Comparison of ENCODE assay signal across 18 cellular contexts in the genomic region with DNA sequence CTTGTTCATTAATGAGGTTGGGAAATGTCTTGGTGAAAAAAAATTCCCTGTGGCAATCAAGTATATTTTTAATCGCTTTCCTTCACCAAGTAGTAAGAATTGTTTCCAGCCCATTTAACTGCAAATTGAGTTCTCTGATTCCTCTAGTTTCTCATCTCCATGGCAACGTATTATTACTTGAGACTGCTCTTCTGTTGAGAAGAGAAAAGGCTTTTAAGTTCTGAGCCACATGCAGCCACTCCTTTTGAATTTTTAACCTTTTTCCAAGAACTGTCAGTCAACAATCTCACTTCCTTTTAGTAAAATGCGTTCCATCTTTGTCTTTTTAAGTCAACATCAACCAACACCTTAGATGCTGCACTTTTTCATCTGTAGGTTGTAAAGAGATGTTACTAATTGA.
A peak's percentile ranks its signal among the peaks of the same experiment; 100 is the strongest.
DNase-seq lines count a peak whose midpoint lies in the region; TF ChIP-seq lines count a peak whose summit lies in the region.
"Had no signal": no experiment of that assay in that cellular context is flagged by ENCODE, and none has a peak within 500 bp of the region (broad histone marks: within the 10 kb centered on the region; RNA-seq: fewer than 3 reads in every experiment).

No MANE protein-coding gene starts in this region.

- no peak overlapping the region for H3K27ac ChIP-seq in Karpas-422 (ENCODE audit: low read length)
- no peak overlapping the region for H3K27ac ChIP-seq in uterus
- H3K27ac ChIP-seq: BLaER1 treated with 17β-estradiol and CSF1 and Interleukin-3, amounts not matched to agents 10 nM and 100 nM; esophagus muscularis mucosa; GM23248; prostate gland; thyroid gland had no signal

- no peaks in the 10 kb centered on the region for H4K20me1 ChIP-seq in Karpas-422 (ENCODE audit: insufficient read depth, low read depth, low read length)
- H4K20me1 ChIP-seq: BLaER1 treated with 17β-estradiol and CSF1 and Interleukin-3, amounts not matched to agents 10 nM and 100 nM had no signal

- no peak overlapping the region for H3K9ac ChIP-seq in Karpas-422 (ENCODE audit: low read length)
- H3K9ac ChIP-seq: BLaER1 treated with 17β-estradiol and CSF1 and Interleukin-3, amounts not matched to agents 10 nM and 100 nM; GM23248 had no signal

- H3K36me3 ChIP-seq in Karpas-422 (ENCODE audit: insufficient read depth, low read length), result no peaks in the 10 kb centered on the region
- H3K36me3 ChIP-seq in uterus, result no peaks in the 10 kb centered on the region
- H3K36me3 ChIP-seq: prostate gland had no signal

- no peaks in the 10 kb centered on the region for H3K9me3 ChIP-seq in Karpas-422 (ENCODE audit: low read length)
- H3K9me3 ChIP-seq in uterus, result peaks cover 0 to 7% of the 10 kb centered on the region in 2 donors
- H3K9me3 ChIP-seq: prostate gland, thyroid gland had no signal

- no peak overlapping the region for H3K4me2 ChIP-seq in Karpas-422 (ENCODE audit: low read depth, low read length, poor library complexity, severe bottlenecking)
- H3K4me2 ChIP-seq: BLaER1 treated with 17β-estradiol and CSF1 and Interleukin-3, amounts not matched to agents 10 nM and 100 nM had no signal

- H3K9me2 ChIP-seq in Karpas-422 (replicated peaks; ENCODE audit: insufficient read depth, low read length), result no peaks in the 10 kb centered on the region

- H3K4me3 ChIP-seq in Karpas-422 (ENCODE audit: low read length) (no peak overlapping the region), uterus (no peak overlapping the region)
- H3K4me3 ChIP-seq: BLaER1 treated with 17β-estradiol and CSF1 and Interleukin-3, amounts not matched to agents 10 nM and 100 nM; esophagus muscularis mucosa; GM23248; lung; prostate gland; thyroid gland had no signal

- intact Hi-C loops in uterus (cut with DNase I; ENCODE audit: low total_unique reads), result no loop called here

- CTCF ChIA-PET in HEK293T (lab: Yijun Ruan, JAX), result no interaction called here

- TF ChIP-seq CTCF in uterus (IDR thresholded peaks at IDR 0.05), result no peak

- H3K27me3 ChIP-seq in Karpas-422 (ENCODE audit: low read length) (no peaks in the 10 kb centered on the region), uterus (no peaks in the 10 kb centered on the region)
- H3K27me3 ChIP-seq: BLaER1 treated with 17β-estradiol and CSF1 and Interleukin-3, amounts not matched to agents 10 nM and 100 nM; esophagus muscularis mucosa; thyroid gland had no signal

- H3K79me2 ChIP-seq in Karpas-422 (ENCODE audit: low read length), result no peaks in the 10 kb centered on the region

- POLR2A ChIA-PET in HEK293T (lab: Yijun Ruan, JAX), result no interaction called here

- no peak overlapping the region for H2AFZ ChIP-seq in Karpas-422 (ENCODE audit: low read length)
- H2AFZ ChIP-seq: GM23248 had no signal

- no peak for TF ChIP-seq POLR2A in uterus (IDR thresholded peaks at IDR 0.05)

- H3K4me1 ChIP-seq in Karpas-422 (ENCODE audit: low read length) (no peaks in the 10 kb centered on the region), uterus (no peaks in the 10 kb centered on the region)
- H3K4me1 ChIP-seq: BLaER1 treated with 17β-estradiol and CSF1 and Interleukin-3, amounts not matched to agents 10 nM and 100 nM; prostate gland; thyroid gland had no signal

- DNase-seq in HEK293T (ENCODE audit: extremely low spot score) (no peak), NCI-H69 (lab: John Stamatoyannopoulos, UW) (peak; percentile 46), globus pallidus (ENCODE audit: low spot score) (peak; percentile 40), renal cortical epithelial cell (ENCODE audit: low read depth) (peak; percentile 93), GOT3 (lab: John Stamatoyannopoulos, UW) (no peak), Karpas-422 (no peak), uterus (no peak)
- DNase-seq: glutamatergic neuron, GM23248, naive B cell, NCI-H1417 treated with DMSO at 0.1 percent for 48 hours, NCI-H345, SHP77 treated with DMSO at 0.1 percent for 48 hours, thyroid gland had no signal

TF ChIP-seq in HEK293T, 16 proteins besides CTCF, POLR2A, EP300 and RAD21:
- TF ChIP-seq, protein P1, sequence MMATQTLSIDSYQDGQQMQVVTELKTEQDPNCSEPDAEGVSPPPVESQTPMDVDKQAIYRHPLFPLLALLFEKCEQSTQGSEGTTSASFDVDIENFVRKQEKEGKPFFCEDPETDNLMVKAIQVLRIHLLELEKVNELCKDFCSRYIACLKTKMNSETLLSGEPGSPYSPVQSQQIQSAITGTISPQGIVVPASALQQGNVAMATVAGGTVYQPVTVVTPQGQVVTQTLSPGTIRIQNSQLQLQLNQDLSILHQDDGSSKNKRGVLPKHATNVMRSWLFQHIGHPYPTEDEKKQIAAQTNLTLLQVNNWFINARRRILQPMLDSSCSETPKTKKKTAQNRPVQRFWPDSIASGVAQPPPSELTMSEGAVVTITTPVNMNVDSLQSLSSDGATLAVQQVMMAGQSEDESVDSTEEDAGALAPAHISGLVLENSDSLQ (IDR thresholded peaks at IDR 0.05), result peak; percentile 10; the same call in 1 of the 2 replicates
- no peak for TF ChIP-seq ARNT (IDR thresholded peaks at IDR 0.05)

Comparison
In these comparisons a context has a peak if more than half of its experiments do, and no peak if none do; other contexts are left out.
1. DNase-seq: peak in NCI-H69 (single experiment), globus pallidus (single experiment) and renal cortical epithelial cell (single experiment); none in HEK293T (single experiment), GOT3 (single experiment), Karpas-422 (single experiment) and uterus (0 of 2).